ENCODE assay signal across 7 cellular contexts in genomic region chr20:49323622-49324238, GRCh38. TPM values are rescaled to one million over a fixed set of nuclear protein-coding genes. Genes with fewer than 3 reads are reported as not detected.
A peak's percentile ranks its signal among the peaks of the same experiment; 100 is the strongest.
DNase-seq lines count a peak whose midpoint lies in the region; ATAC-seq and TF ChIP-seq lines count a peak whose summit lies in the region.

No MANE protein-coding gene starts in this region.

- peak; percentile 67 for ATAC-seq in memory B cell (ENCODE audit: low read depth)
- no peak for ATAC-seq in HG02840 (IDR thresholded peaks at IDR 0.05; ENCODE audit: low FRiP score, unreplicated experiment)

- H3K27me3 Mint-ChIP-seq in HFFc6 (ENCODE audit: insufficient read depth) = peaks cover 43% of the 10 kb centered on the region
- peaks cover 24% of the 10 kb centered on the region for H3K27me3 Mint-ChIP-seq in memory B cell

- H3K36me3 Mint-ChIP-seq in HFFc6 (ENCODE audit: low read depth) (no peaks in the 10 kb centered on the region), memory B cell (no peaks in the 10 kb centered on the region)

- H3K9me3 Mint-ChIP-seq in HFFc6 (no peaks in the 10 kb centered on the region), memory B cell (no peaks in the 10 kb centered on the region)

- DNase-seq in DMS 273 (lab: John Stamatoyannopoulos, UW; ENCODE audit: unreplicated experiment) = peak; percentile 69
- peak; percentile 63 for DNase-seq in HFFc6
- DNase-seq in SIG-M5 (lab: John Stamatoyannopoulos, UW) = peak; percentile 40
- DNase-seq in central memory CD4-positive, alpha-beta T cell = peak; percentile 56
- DNase-seq in memory B cell (ENCODE audit: low spot score in 2 of 2) = no peak
- no peak for DNase-seq in effector CD8-positive, alpha-beta T cell (lab: John Stamatoyannopoulos, UW)

- H3K4me1 Mint-ChIP-seq in HFFc6 (ENCODE audit: low read depth) (peaks cover 32% of the 10 kb centered on the region), memory B cell (peaks cover 6% of the 10 kb centered on the region)

- H3K4me3 Mint-ChIP-seq in HFFc6 (no peak overlapping the region), memory B cell (no peak overlapping the region)

- H3K27ac Mint-ChIP-seq in HFFc6 = peak overlapping the region; percentile 65
- no peak overlapping the region for H3K27ac Mint-ChIP-seq in memory B cell

- peak; percentile 63 for TF ChIP-seq CTCF in HFFc6 (IDR thresholded peaks at IDR 0.05)

RNA-seq across cellular contexts. Expression of gene ZNFX1, which starts 45.9 kb away (rescaled TPM):
- total RNA-seq in HFFc6 (2021; fragmentation: NEBNext Ultra II Directional; extraction: Animal tissue kit (Norgen Biotek cat#: 25700)) = 10 to 100 TPM; 36.1 to 41.0 (median 38.7) TPM

Comparison
In these comparisons a context has a peak if more than half of its experiments do, and no peak if none do; other contexts are left out.
1. DNase-seq: peak in DMS 273 (single experiment), HFFc6 (single experiment), SIG-M5 (single experiment) and central memory CD4-positive, alpha-beta T cell (single experiment); none in memory B cell (0 of 2) and effector CD8-positive, alpha-beta T cell (single experiment).